8 cellular contexts compared by ENCODE assay signal in genomic region chr13:112894673-112895481, GRCh38.
A peak's percentile ranks its signal among the peaks of the same experiment; 100 is the strongest.
DNase-seq lines count a peak whose midpoint lies in the region; ATAC-seq and TF ChIP-seq lines count a peak whose summit lies in the region.

No MANE protein-coding gene starts in this region.

- H4K20me1 ChIP-seq in OCI-LY1 (ENCODE audit: insufficient read depth, low read length), result no peaks in the 10 kb centered on the region

- H3K9me3 ChIP-seq in OCI-LY1 (ENCODE audit: low read length) (no peaks in the 10 kb centered on the region), cardiac muscle cell (ENCODE audit: low read depth) (no peaks in the 10 kb centered on the region)

- no peak overlapping the region for H2AFZ ChIP-seq in OCI-LY1 (ENCODE audit: low read length)

- H3K27me3 ChIP-seq in GM06990 (replicated peaks; ENCODE audit: control insufficient read depth, insufficient read depth, low read length) (no peaks in the 10 kb centered on the region), OCI-LY1 (ENCODE audit: insufficient read depth, low read length) (peaks cover 10% of the 10 kb centered on the region; the same call in 1 of the 2 replicates), cardiac muscle cell (peaks cover 10% of the 10 kb centered on the region)

- H3K9ac ChIP-seq in OCI-LY1 (ENCODE audit: low read length), result no peak overlapping the region

- H3K4me1 ChIP-seq in OCI-LY1 (ENCODE audit: insufficient read depth, low read length, severe bottlenecking), result peaks cover 9% of the 10 kb centered on the region
- H3K4me1 ChIP-seq in cardiac muscle cell (ENCODE audit: low read depth), result peaks cover 11% of the 10 kb centered on the region

- no peaks in the 10 kb centered on the region for H3K79me2 ChIP-seq in OCI-LY1 (ENCODE audit: insufficient read depth, low read length)

- H3K4me2 ChIP-seq in OCI-LY1 (ENCODE audit: low read length), result peak overlapping the region; percentile 45; the same call in 1 of the 2 replicates

- H3K9me2 ChIP-seq in OCI-LY1 (ENCODE audit: low read depth, low read length), result no peaks in the 10 kb centered on the region

- H3K36me3 ChIP-seq in GM06990 (ENCODE audit: control insufficient read depth, insufficient read depth, low read length), result no peaks in the 10 kb centered on the region
- H3K36me3 ChIP-seq in OCI-LY1 (ENCODE audit: insufficient read depth, low read length), result no peaks in the 10 kb centered on the region
- no peaks in the 10 kb centered on the region for H3K36me3 ChIP-seq in cardiac muscle cell

- no peak for ATAC-seq in HG02763 (IDR thresholded peaks at IDR 0.05; ENCODE audit: unreplicated experiment)
- no peak for ATAC-seq in HG02884 (IDR thresholded peaks at IDR 0.05; ENCODE audit: unreplicated experiment)

- DNase-seq in GM06990 (ENCODE audit: extremely low read depth, insufficient read length) (no peak), cardiac muscle cell (ENCODE audit: low read depth in 1 of 2, low spot score in 1 of 2) (peak in 1 of 2 donors; percentile 53), posterior vena cava (ENCODE audit: low spot score) (peak; percentile 78), NCI-H2227 treated with DMSO at 0.1 percent for 48 hours (lab: John Stamatoyannopoulos, UW) (no peak)
- no peak for DNase-seq in NK-92 treated with Interleukin-12 subunit alpha and Interleukin-12 subunit beta, amount 100 ng/mL, for 24 hours (lab: John Stamatoyannopoulos, UW)

- H3K27ac ChIP-seq in OCI-LY1 (ENCODE audit: low read depth, low read length, poor library complexity, severe bottlenecking) (no peak overlapping the region), cardiac muscle cell (no peak overlapping the region)

- intact Hi-C loops in posterior vena cava (cut with DNase I), result no loop called here

- H3F3A ChIP-seq in OCI-LY1 (ENCODE audit: insufficient read depth, low read length), result no peaks in the 10 kb centered on the region

- TF ChIP-seq CTCF in GM06990 (IDR thresholded peaks at IDR 0.05; ENCODE audit: insufficient read depth, low read length, poor library complexity, severe bottlenecking) (no peak), OCI-LY1 (IDR thresholded peaks at IDR 0.05; ENCODE audit: low read length) (no peak), cardiac muscle cell (IDR thresholded peaks at IDR 0.05; ENCODE audit: low read depth, low read length) (no peak)

- H3K4me3 ChIP-seq in GM06990 (replicated peaks; ENCODE audit: low read depth, low read length) (peak overlapping the region; percentile 28), OCI-LY1 (ENCODE audit: low read depth, low read length, poor library complexity, severe bottlenecking) (peak overlapping the region; percentile 40), cardiac muscle cell (peak overlapping the region; percentile 39)
